In genomic region chr1:207645632-207646081, GRCh38 we compare ENCODE assay signal across 9 cellular contexts. TPM values are rescaled to one million over a fixed set of nuclear protein-coding genes. Genes with fewer than 3 reads are reported as not detected.
DNase-seq lines count a peak whose midpoint lies in the region; ATAC-seq and TF ChIP-seq lines count a peak whose summit lies in the region.
"Had no signal": no experiment of that assay in that cellular context is flagged by ENCODE, and none has a peak within 500 bp of the region (broad histone marks: within the 10 kb centered on the region; RNA-seq: fewer than 3 reads in every experiment).

No MANE protein-coding gene starts in this region.

- H3K4me1 ChIP-seq in osteoblast (ENCODE audit: insufficient read depth, low read length), result peaks cover 5% of the 10 kb centered on the region

- no peak for TF ChIP-seq CTCF in CD14-positive monocyte (IDR thresholded peaks at IDR 0.05)
- TF ChIP-seq CTCF in osteoblast (IDR thresholded peaks at IDR 0.05; ENCODE audit: extremely low read depth, low read depth, low read length), result no peak

- intact Hi-C loops in CD14-positive monocyte (cut with micrococcal nuclease), result no loop called here

- no peaks in the 10 kb centered on the region for H3K36me3 ChIP-seq in osteoblast (ENCODE audit: insufficient read depth, low read length)

- no peak overlapping the region for H3K27ac ChIP-seq in osteoblast (ENCODE audit: low read depth, low read length)
- H3K27ac ChIP-seq: body of pancreas had no signal

- H4K20me1 ChIP-seq in osteoblast (ENCODE audit: insufficient read depth, low read length), result no peaks in the 10 kb centered on the region

- H3K9me3 Mint-ChIP-seq in CD14-positive monocyte, result peaks cover 0 to 2% (median 0%) of the 10 kb centered on the region in 7 donors

- peak overlapping the region; percentile 88 to 91 for H3K4me3 Mint-ChIP-seq in CD14-positive monocyte

- DNase-seq in CD14-positive monocyte (ENCODE audit: low spot score) (no peak), NCI-H69 (lab: John Stamatoyannopoulos, UW) (peak; percentile 47), erythroblast (lab: John Stamatoyannopoulos, UW) (peak; percentile 66 to 79), osteoblast (ENCODE audit: insufficient read length, low spot score, missing footprints) (no peak), NCI-H1436 (lab: John Stamatoyannopoulos, UW) (no peak), hippocampal formation (lab: John Stamatoyannopoulos, UW) (no peak)

- H3K36me3 Mint-ChIP-seq in CD14-positive monocyte, result peaks cover 18 to 25% of the 10 kb centered on the region in 2 donors

- peaks cover 19% of the 10 kb centered on the region for H3K4me1 Mint-ChIP-seq in CD14-positive monocyte

- H3K9me3 ChIP-seq in osteoblast (ENCODE audit: low read depth, low read length), result no peaks in the 10 kb centered on the region
- H3K9me3 ChIP-seq: body of pancreas had no signal

- ATAC-seq in HG02610 (IDR thresholded peaks at IDR 0.05; ENCODE audit: unreplicated experiment) (no peak), HG02970 (IDR thresholded peaks at IDR 0.05; ENCODE audit: low FRiP score, unreplicated experiment) (no peak)

- H3K27me3 Mint-ChIP-seq in CD14-positive monocyte (ENCODE audit: low read depth in 3 of 3), result peaks cover 6 to 10% (median 7%) of the 10 kb centered on the region in 3 donors

- TF ChIP-seq POLR2A in erythroblast (IDR thresholded peaks at IDR 0.05; ENCODE audit: low read length), result no peak

- no peaks in the 10 kb centered on the region for H3K79me2 ChIP-seq in osteoblast (ENCODE audit: insufficient read depth, low read length)

- peak overlapping the region in 5 of 7 donors; percentile 7 to 75 (median 37) for H3K27ac Mint-ChIP-seq in CD14-positive monocyte

- peak overlapping the region; percentile 77 for H3K4me3 ChIP-seq in osteoblast (ENCODE audit: insufficient read depth, low read length)

- peak overlapping the region; percentile 85 for H3K4me2 ChIP-seq in osteoblast (ENCODE audit: insufficient read depth, low read length)

- H2AFZ ChIP-seq in osteoblast (ENCODE audit: low read length), result no peak overlapping the region

- peaks cover 21% of the 10 kb centered on the region for H3K27me3 ChIP-seq in osteoblast (ENCODE audit: insufficient read depth, low read length)
- H3K27me3 ChIP-seq: body of pancreas had no signal

RNA-seq across cellular contexts. Expression of gene CR1L, which starts 0.7 kb away (rescaled TPM):
- polyA plus RNA-seq in CD14-positive monocyte, result not detected
- not detected in 2 replicates for total RNA-seq in osteoblast
- total RNA-seq: body of pancreas had no signal

Comparison
In these comparisons a context has a peak if more than half of its experiments do, and no peak if none do; other contexts are left out.
1. DNase-seq: peak in NCI-H69 (single experiment) and erythroblast (2 of 2); none in CD14-positive monocyte (single experiment), osteoblast (single experiment), NCI-H1436 (single experiment) and hippocampal formation (0 of 2).